Comparison of ENCODE assay signal across 9 cellular contexts in genomic region chr4:1723131-1723801, GRCh38. TPM values are rescaled to one million over a fixed set of nuclear protein-coding genes. Genes with fewer than 3 reads are reported as not detected.
A peak's percentile ranks its signal among the peaks of the same experiment; 100 is the strongest.
DNase-seq lines count a peak whose midpoint lies in the region; ATAC-seq, FAIRE-seq and TF ChIP-seq lines count a peak whose summit lies in the region.
"Had no signal": no experiment of that assay in that cellular context is flagged by ENCODE, and none has a peak within 500 bp of the region (broad histone marks: within the 10 kb centered on the region; RNA-seq: fewer than 3 reads in every experiment).

No MANE protein-coding gene starts in this region.

- CTCF ChIA-PET in T-cell (lab: Charles Lee), result interaction anchor here (1.5 to 6.1 kb wide), 3 partner anchors 11 to 30 kb away, joined by 5 to 75 read pairs (median 28); partner anchors contain the start of gene SLBP (in 1 of the 2)

- TF ChIP-seq CTCF in coronary artery (IDR thresholded peaks at IDR 0.05), result no peak

- H3K36me3 Mint-ChIP-seq in T-cell, result peaks cover 13% of the 10 kb centered on the region

- H3K4me3 Mint-ChIP-seq in T-cell, result peak overlapping the region; percentile 86 to 90 (median 90)

- peak overlapping the region; percentile 46 for H3K4me3 ChIP-seq in coronary artery

- peaks cover 62 to 74% (median 68%) of the 10 kb centered on the region in 3 donors for H3K4me1 Mint-ChIP-seq in T-cell

- ATAC-seq in T-cell (replicated peaks in 1 of 4), result peak; percentile 5 to 11 (median 8)
- no peak for ATAC-seq in HG02678 (IDR thresholded peaks at IDR 0.05; ENCODE audit: unreplicated experiment)
- ATAC-seq in HG02840 (IDR thresholded peaks at IDR 0.05; ENCODE audit: low FRiP score, unreplicated experiment), result no peak
- ATAC-seq: left colon had no signal

- DNase-seq in GM18507 (ENCODE audit: extremely low spot score, insufficient read length, low read depth) (no peak), T-cell (peak in 32 of 34 experiments; percentile 22 to 78 (median 44)), coronary artery (ENCODE audit: low spot score) (no peak), AG08395 (ENCODE audit: low spot score) (no peak), globus pallidus (ENCODE audit: low spot score) (no peak)
- DNase-seq in stimulated activated CD4-positive, alpha-beta T cell treated with anti-CD3 and anti-CD28 coated beads, Interleukin-12 subunit alpha, Interleukin-12 subunit beta, amount 100 ng/mL, for 24 hours (ENCODE audit: low read depth in 2 of 2), result peak; percentile 30 to 37

- POLR2A ChIA-PET in T-cell (lab: Charles Lee), result interaction anchor here (0.6 to 1.9 kb wide), 2 partner anchors 11 to 22 kb away, joined by 5 to 6 read pairs; partner anchors contain the start of gene SLBP (in 1 of the 2)

- no peaks in the 10 kb centered on the region for H3K9me3 Mint-ChIP-seq in T-cell

- H3K27me3 Mint-ChIP-seq in T-cell, result no peaks in the 10 kb centered on the region

- peak; percentile 86 for FAIRE-seq in GM18507 (lab: Jason Lieb, UNC)

- H3K27ac Mint-ChIP-seq in T-cell, result peak overlapping the region; percentile 99 to 100

- peak overlapping the region in 1 of 2 donors; percentile 72 for H3K27ac ChIP-seq in coronary artery

RNA-seq across cellular contexts. Expression of gene TACC3, which starts 1.9 kb away (rescaled TPM):
- total RNA-seq in T-cell, result 100 to 1,000 TPM; 100 to 138 (median 127) TPM

RNA-seq across cellular contexts. Expression of gene TMEM129, which starts 2.1 kb away (rescaled TPM):
- total RNA-seq in T-cell, result 10 to 100 TPM; 22.9 to 49.4 (median 46.3) TPM

RNA-seq across cellular contexts. Expression of gene SLBP, which starts 11.1 kb away (rescaled TPM):
- total RNA-seq in T-cell, result 10 to 100 TPM; 30.1 to 42.3 (median 36.1) TPM

RNA-seq across cellular contexts. Expression of gene FAM53A, which starts 39.2 kb away (rescaled TPM):
- 1 to 10 TPM; 1.4 to 3.0 (median 1.9) TPM for total RNA-seq in T-cell

Comparison
In these comparisons a context has a peak if more than half of its experiments do, and no peak if none do; other contexts are left out.
1. DNase-seq: peak in T-cell (32 of 34) and stimulated activated CD4-positive, alpha-beta T cell treated with anti-CD3 and anti-CD28 coated beads, Interleukin-12 subunit alpha, Interleukin-12 subunit beta, amount 100 ng/mL, for 24 hours (2 of 2); none in GM18507 (single experiment), coronary artery (single experiment), AG08395 (single experiment) and globus pallidus (single experiment).
2. ATAC-seq: peak in T-cell (4 of 4); none in HG02678 (single experiment) and HG02840 (single experiment).